Comparison of ENCODE assay signal across 9 cellular contexts in the genomic region with DNA sequence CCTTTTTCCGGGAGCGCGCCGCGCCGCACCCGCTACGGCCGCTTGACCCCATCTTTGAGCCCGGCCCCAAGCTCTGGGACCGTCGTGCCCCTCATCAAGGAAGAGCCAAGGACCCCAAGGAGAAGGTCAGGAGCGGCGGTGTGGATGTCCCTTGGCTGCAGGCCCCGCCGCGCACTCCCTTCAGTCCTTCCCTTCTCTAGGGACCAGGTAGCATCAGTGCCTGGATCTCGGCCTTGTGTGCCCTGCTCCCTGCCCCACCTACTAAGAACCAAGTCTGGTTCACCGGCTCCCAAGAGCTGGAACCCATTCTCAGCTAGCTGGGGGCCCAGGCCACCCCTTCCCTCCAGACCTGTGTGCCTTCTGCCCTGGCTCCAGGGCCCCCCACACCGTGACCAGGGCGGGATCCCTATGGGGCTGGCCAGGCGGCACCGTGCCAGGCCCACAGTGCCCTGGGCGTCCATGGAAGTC.
A peak's percentile ranks its signal among the peaks of the same experiment; 100 is the strongest.
DNase-seq lines count a peak whose midpoint lies in the region; ATAC-seq lines count a peak whose summit lies in the region.
"Had no signal": no experiment of that assay in that cellular context is flagged by ENCODE, and none has a peak within 500 bp of the region (broad histone marks: within the 10 kb centered on the region; RNA-seq: fewer than 3 reads in every experiment).

No MANE protein-coding gene starts in this region.

- ATAC-seq in naive B cell (ENCODE audit: low read depth in 2 of 2) (no peak), GM21825 (IDR thresholded peaks at IDR 0.05; ENCODE audit: unreplicated experiment) (no peak)

- peak overlapping the region; percentile 85 to 99 (median 98) for H3K4me3 Mint-ChIP-seq in naive B cell

- peaks cover 71 to 91% (median 76%) of the 10 kb centered on the region in 3 donors for H3K4me1 Mint-ChIP-seq in naive B cell

- H3K4me1 ChIP-seq in BLaER1 = peaks cover 6% of the 10 kb centered on the region
- peaks cover 8% of the 10 kb centered on the region for H3K4me1 ChIP-seq in effector memory CD4-positive, alpha-beta T cell (ENCODE audit: control insufficient read depth, insufficient read depth, low read length, poor library complexity, severe bottlenecking)

- peak overlapping the region; percentile 90 for H3K4me2 ChIP-seq in BLaER1

- DNase-seq in HuH-7 (ENCODE audit: low spot score) = peak; percentile 38
- no peak for DNase-seq in effector memory CD4-positive, alpha-beta T cell
- DNase-seq in naive B cell = no peak
- DNase-seq in OCI-M1 (lab: John Stamatoyannopoulos, UW) = no peak
- no peak for DNase-seq in kidney tubule cell (ENCODE audit: low spot score)
- DNase-seq in stimulated activated CD4-positive, alpha-beta T cell treated with anti-CD3 and anti-CD28 coated beads, Interleukin-2, amount 100 ng/mL, for 48 hours = no peak

- no peaks in the 10 kb centered on the region for H3K27me3 ChIP-seq in BLaER1
- peaks cover 5% of the 10 kb centered on the region for H3K27me3 ChIP-seq in effector memory CD4-positive, alpha-beta T cell (replicated peaks; ENCODE audit: control insufficient read depth, insufficient read depth, low read length, poor library complexity, severe bottlenecking)

- H3K9ac ChIP-seq in BLaER1 = peak overlapping the region; percentile 78

- H3K4me3 ChIP-seq in BLaER1 = peak overlapping the region; percentile 70
- peak overlapping the region; percentile 31 for H3K4me3 ChIP-seq in effector memory CD4-positive, alpha-beta T cell (ENCODE audit: insufficient read depth, low read depth, low read length, poor library complexity, severe bottlenecking)

- peaks cover 43 to 51% of the 10 kb centered on the region in 2 donors for H3K36me3 Mint-ChIP-seq in naive B cell

- H3K36me3 ChIP-seq in BLaER1 = no peaks in the 10 kb centered on the region
- no peaks in the 10 kb centered on the region for H3K36me3 ChIP-seq in effector memory CD4-positive, alpha-beta T cell (ENCODE audit: control insufficient read depth, insufficient read depth, low read length)
- H3K36me3 ChIP-seq: HAP-1 had no signal

- H3K27ac Mint-ChIP-seq in naive B cell = peak overlapping the region; percentile 70 to 99 (median 92)

- peak overlapping the region; percentile 65; the same call in 1 of the 2 replicates for H3K27ac ChIP-seq in BLaER1
- H3K27ac ChIP-seq in effector memory CD4-positive, alpha-beta T cell (ENCODE audit: insufficient read depth, low read length, poor library complexity, severe bottlenecking) = no peak overlapping the region

- H3K9me3 ChIP-seq in BLaER1 = no peaks in the 10 kb centered on the region
- H3K9me3 ChIP-seq in effector memory CD4-positive, alpha-beta T cell (ENCODE audit: control insufficient read depth, low read length) = no peaks in the 10 kb centered on the region
- H3K9me3 ChIP-seq: HAP-1 had no signal

- H3K27me3 Mint-ChIP-seq in naive B cell = no peaks in the 10 kb centered on the region

- no peaks in the 10 kb centered on the region for H3K9me3 Mint-ChIP-seq in naive B cell

- no peaks in the 10 kb centered on the region for H4K20me1 ChIP-seq in BLaER1
